Comparison of ENCODE assay signal across 9 cellular contexts in genomic region chr4:2696423-2696822, GRCh38. TPM values are rescaled to one million over a fixed set of nuclear protein-coding genes. Genes with fewer than 3 reads are reported as not detected.
DNase-seq lines count a peak whose midpoint lies in the region; ATAC-seq and TF ChIP-seq lines count a peak whose summit lies in the region.
"Had no signal": no experiment of that assay in that cellular context is flagged by ENCODE, and none has a peak within 500 bp of the region (broad histone marks: within the 10 kb centered on the region; RNA-seq: fewer than 3 reads in every experiment).

No MANE protein-coding gene starts in this region.

- TF ChIP-seq CTCF in left lung (IDR thresholded peaks at IDR 0.05) = no peak

- DNase-seq in left kidney (ENCODE audit: low read depth, low spot score) (peak; percentile 54), substantia nigra (lab: John Stamatoyannopoulos, UW) (no peak), left lung (no peak), HEK293T (ENCODE audit: extremely low spot score) (no peak), NCI-H1048 (lab: John Stamatoyannopoulos, UW) (no peak)
- DNase-seq: activated CD8-positive, alpha-beta memory T cell treated with anti-CD3 and anti-CD28 coated beads for 24 hours had no signal

- ATAC-seq in GM18868 (IDR thresholded peaks at IDR 0.05; ENCODE audit: unreplicated experiment) (peak; percentile 93), GM21737 (IDR thresholded peaks at IDR 0.05; ENCODE audit: unreplicated experiment) (peak; percentile 89), HG03520 (IDR thresholded peaks at IDR 0.05; ENCODE audit: unreplicated experiment) (peak; percentile 87), left lung (no peak)

- peaks cover 0 to 100% of the 10 kb centered on the region in 2 donors for H3K36me3 ChIP-seq in left lung

- no peak overlapping the region for H3K4me3 ChIP-seq in left lung

- no peaks in the 10 kb centered on the region for H3K27me3 ChIP-seq in left lung

- intact Hi-C loops in left lung (cut with DNase I) = no loop called here

- CTCF ChIA-PET in HEK293T (lab: Yijun Ruan, JAX) = no interaction called here

- H3K27ac ChIP-seq in substantia nigra (ENCODE audit: low read depth, low read length, poor library complexity, severe bottlenecking) = no peak overlapping the region
- H3K27ac ChIP-seq in left lung = no peak overlapping the region

- no peaks in the 10 kb centered on the region for H3K4me1 ChIP-seq in left lung

- H3K9me3 ChIP-seq in left lung = no peaks in the 10 kb centered on the region

- POLR2A ChIA-PET in HEK293T (lab: Yijun Ruan, JAX) = no interaction called here

TF ChIP-seq in HEK293T, 16 proteins besides CTCF, POLR2A, EP300 and RAD21:
- TF ChIP-seq SUZ12 (IDR thresholded peaks at IDR 0.05) (no peak), NFRKB (IDR thresholded peaks at IDR 0.05) (no peak), BHLHE40 (IDR thresholded peaks at IDR 0.05; ENCODE audit: borderline replicate concordance) (no peak), L3MBTL2 (conservative IDR thresholded peaks at IDR 0.05) (no peak), TARDBP (IDR thresholded peaks at IDR 0.05) (no peak), PKNOX1 (IDR thresholded peaks at IDR 0.05) (no peak), LEF1 (IDR thresholded peaks at IDR 0.05; ENCODE audit: borderline replicate concordance) (no peak), FOXA1 (IDR thresholded peaks at IDR 0.05) (no peak)

RNA-seq across cellular contexts. Expression of gene TNIP2, which starts 59.7 kb away (rescaled TPM):
- total RNA-seq in left lung = 10 to 100 TPM; 32.9 to 46.5 TPM
